Comparison of ENCODE assay signal across 14 cellular contexts in genomic region chr2:47009368-47009767, GRCh38.
A peak's percentile ranks its signal among the peaks of the same experiment; 100 is the strongest.
DNase-seq lines count a peak whose midpoint lies in the region; ATAC-seq, FAIRE-seq and TF ChIP-seq lines count a peak whose summit lies in the region.
"Had no signal": no experiment of that assay in that cellular context is flagged by ENCODE, and none has a peak within 500 bp of the region (broad histone marks: within the 10 kb centered on the region; RNA-seq: fewer than 3 reads in every experiment).

No MANE protein-coding gene starts in this region.

- H3K4me3 Mint-ChIP-seq in astrocyte (ENCODE audit: unreplicated experiment), result no peak overlapping the region

- peaks cover 19% of the 10 kb centered on the region for H3K4me1 ChIP-seq in astrocyte (ENCODE audit: insufficient read depth, low read length)
- peaks cover 28% of the 10 kb centered on the region for H3K4me1 ChIP-seq in parathyroid adenoma

- no peaks in the 10 kb centered on the region for H3K9me3 ChIP-seq in astrocyte (ENCODE audit: insufficient read depth, low read depth, low read length)
- H3K9me3 ChIP-seq in parathyroid adenoma (ENCODE audit: control insufficient read depth, low read length), result no peaks in the 10 kb centered on the region

- no peaks in the 10 kb centered on the region for H4K20me1 ChIP-seq in astrocyte (ENCODE audit: insufficient read depth, low read length)

- peak overlapping the region; percentile 72 for H3K27ac Mint-ChIP-seq in astrocyte (ENCODE audit: unreplicated experiment)

- H3K27me3 Mint-ChIP-seq in astrocyte (ENCODE audit: low read depth, unreplicated experiment), result no peaks in the 10 kb centered on the region

- no peak for FAIRE-seq in astrocyte (lab: Jason Lieb, UNC)

- intact Hi-C loops in left ventricle myocardium superior (cut with micrococcal nuclease), result no loop called here

- no peak overlapping the region for H3K27ac ChIP-seq in astrocyte (ENCODE audit: low read depth, low read length)
- peak overlapping the region; percentile 58 for H3K27ac ChIP-seq in parathyroid adenoma

- in situ Hi-C loops in G401 (cut with HindIII; ENCODE audit: low sequenced_read_pairs), result no loop called here

- H3K36me3 ChIP-seq in astrocyte (ENCODE audit: insufficient read depth, low read length), result peaks cover 12% of the 10 kb centered on the region
- no peaks in the 10 kb centered on the region for H3K36me3 ChIP-seq in parathyroid adenoma (ENCODE audit: control insufficient read depth, insufficient read depth, low read length)

- peak; percentile 20 for ATAC-seq in left ventricle myocardium superior
- ATAC-seq in HG02852 (IDR thresholded peaks at IDR 0.05; ENCODE audit: unreplicated experiment), result no peak
- ATAC-seq in GM21367 (IDR thresholded peaks at IDR 0.05; ENCODE audit: unreplicated experiment), result no peak
- no peak for ATAC-seq in HG03565 (IDR thresholded peaks at IDR 0.05; ENCODE audit: unreplicated experiment)

- peaks cover 23% of the 10 kb centered on the region for H3K4me1 Mint-ChIP-seq in astrocyte (ENCODE audit: low read depth, unreplicated experiment)

- H3K4me3 ChIP-seq in astrocyte (ENCODE audit: insufficient read depth, low read depth, low read length), result no peak overlapping the region
- no peak overlapping the region for H3K4me3 ChIP-seq in parathyroid adenoma (ENCODE audit: low read depth, low read length)

- no peak for TF ChIP-seq CTCF in astrocyte (IDR thresholded peaks at IDR 0.05; ENCODE audit: insufficient read depth, low read depth, low read length)
- no peak for TF ChIP-seq CTCF in parathyroid adenoma (IDR thresholded peaks at IDR 0.05)

- DNase-seq in G401 (ENCODE audit: low spot score) (peak; percentile 73), astrocyte (ENCODE audit: low read depth) (no peak), left ventricle myocardium superior (no peak), DMS79 (lab: John Stamatoyannopoulos, UW) (no peak)
- DNase-seq: activated CD8-positive, alpha-beta memory T cell treated with anti-CD3 and anti-CD28 coated beads for 24 hours; activated naive CD4-positive, alpha-beta T cell treated with Interleukin-2 at 50 U/mL for 16 hours; NCI-H1930; NK-92 treated with Interleukin-12 subunit alpha and Interleukin-12 subunit beta, amount 100 ng/mL, for 24 hours; SIG-M5; stimulated activated CD4-positive, alpha-beta T cell treated with anti-CD3 and anti-CD28 coated beads, Interleukin-15, amount 100 ng/mL, for 24 hours had no signal

- H3K9me3 Mint-ChIP-seq in astrocyte (ENCODE audit: unreplicated experiment), result no peaks in the 10 kb centered on the region

- H3K79me2 ChIP-seq in astrocyte (ENCODE audit: insufficient read depth, low read length), result no peaks in the 10 kb centered on the region
- H3K79me2 ChIP-seq in parathyroid adenoma, result no peaks in the 10 kb centered on the region

- H3K36me3 Mint-ChIP-seq in astrocyte (ENCODE audit: low read depth, unreplicated experiment), result peaks cover 20% of the 10 kb centered on the region

- H2AFZ ChIP-seq in astrocyte (ENCODE audit: low read depth, low read length) (no peak overlapping the region), parathyroid adenoma (peak overlapping the region; percentile 79)

- H3K4me2 ChIP-seq in astrocyte (ENCODE audit: low read length) (peak overlapping the region; percentile 53), parathyroid adenoma (ENCODE audit: low read length) (no peak overlapping the region)

- H3K27me3 ChIP-seq in astrocyte (ENCODE audit: insufficient read depth, low read length), result no peaks in the 10 kb centered on the region
- H3K27me3 ChIP-seq in parathyroid adenoma (ENCODE audit: control insufficient read depth, insufficient read depth, low read length), result no peaks in the 10 kb centered on the region

- H3K9ac ChIP-seq in astrocyte (ENCODE audit: low read length) (peak overlapping the region; percentile 12), parathyroid adenoma (no peak overlapping the region)
